1 cellular context compared by ENCODE assay signal in genomic region chr1:23964790-23965740, GRCh38.
TF ChIP-seq lines count a peak whose summit lies in the region.

No MANE protein-coding gene starts in this region.

TF ChIP-seq in HEK293, 187 proteins besides CTCF, POLR2A, EP300 and RAD21 (continued from another document):
- TF ChIP-seq PRDM4 (tag by site-specific recombination; IDR thresholded peaks at IDR 0.05) (no peak), ZNF777 (tag by site-specific recombination; IDR thresholded peaks at IDR 0.05; ENCODE audit: borderline replicate concordance) (no peak), ZNF521 (tag by site-specific recombination; IDR thresholded peaks at IDR 0.05) (no peak), SCRT1 (tag by site-specific recombination; IDR thresholded peaks at IDR 0.05; ENCODE audit: borderline replicate concordance) (no peak), ZNF132 (tag by site-specific recombination; IDR thresholded peaks at IDR 0.05; ENCODE audit: borderline replicate concordance) (no peak), ZSCAN30 (tag by site-specific recombination; IDR thresholded peaks at IDR 0.05) (no peak), ZNF350 (tag by site-specific recombination; IDR thresholded peaks at IDR 0.05) (no peak), ZNF629 (tag by site-specific recombination; IDR thresholded peaks at IDR 0.05) (no peak), ZBTB17 (tag by site-specific recombination; IDR thresholded peaks at IDR 0.05) (no peak), ZNF692 (tag by site-specific recombination; IDR thresholded peaks at IDR 0.05) (no peak), ZNF184 (tag by site-specific recombination; IDR thresholded peaks at IDR 0.05) (no peak), MZF1 (tag by site-specific recombination; IDR thresholded peaks at IDR 0.05; ENCODE audit: borderline replicate concordance) (peak; percentile 50; the same call in 1 of the 2 replicates), ZNF366 (tag by site-specific recombination; conservative IDR thresholded peaks at IDR 0.05) (peak; percentile 55), ZNF791 (tag by site-specific recombination; IDR thresholded peaks at IDR 0.05) (no peak), ZNF10 (tag by site-specific recombination; IDR thresholded peaks at IDR 0.05) (peak; percentile 39; the same call in 1 of the 2 replicates), PRDM6 (tag by site-specific recombination; IDR thresholded peaks at IDR 0.05) (peak; percentile 87), ZFP37 (tag by site-specific recombination; IDR thresholded peaks at IDR 0.05) (0 out of 2 replicates have a peak, but pooled peaks have one; percentile 12), ZNF660 (tag by site-specific recombination; IDR thresholded peaks at IDR 0.05) (no peak), ZNF416 (tag by site-specific recombination; IDR thresholded peaks at IDR 0.05) (no peak), PRDM1 (tag by site-specific recombination; IDR thresholded peaks at IDR 0.05) (peak; percentile 76)
